ENCODE assay signal across 8 cellular contexts in the genomic region with DNA sequence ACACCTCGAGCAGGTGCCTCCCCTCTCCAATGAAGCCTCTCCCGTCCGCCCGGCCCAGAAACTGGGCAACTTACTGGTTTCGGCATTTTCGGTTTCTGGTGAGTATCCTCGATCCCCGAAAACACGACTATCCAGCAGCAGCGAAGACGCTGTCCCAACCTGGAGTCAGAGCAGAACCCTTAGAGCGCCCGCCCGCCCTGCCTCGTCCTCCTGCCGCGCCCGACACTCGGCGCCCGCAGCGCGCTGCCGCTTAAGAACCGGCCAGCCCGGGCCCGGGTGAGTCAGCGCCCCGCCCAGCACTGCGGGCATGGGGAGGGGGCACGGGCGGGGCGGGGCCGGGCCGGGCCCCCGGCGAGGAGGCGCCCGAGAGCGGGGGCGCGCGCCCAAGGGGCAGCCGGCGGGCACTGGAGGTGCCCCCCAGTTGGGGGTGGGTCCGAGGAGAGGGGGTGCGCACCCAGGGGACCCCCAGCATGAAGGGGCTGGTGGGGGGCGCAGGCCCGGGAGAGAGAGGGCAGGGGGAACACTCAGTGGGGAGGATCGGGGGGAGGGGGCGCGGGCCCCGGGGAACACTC. TPM values are rescaled to one million over a fixed set of nuclear protein-coding genes. Genes with fewer than 3 reads are reported as not detected.
DNase-seq lines count a peak whose midpoint lies in the region; ATAC-seq and TF ChIP-seq lines count a peak whose summit lies in the region.

No MANE protein-coding gene starts in this region.

- H3K27ac Mint-ChIP-seq in effector memory CD8-positive, alpha-beta T cell: peak overlapping the region; percentile 86 to 99

- DNase-seq in 8988T (peak; percentile 88), NCI-H69 (lab: John Stamatoyannopoulos, UW) (peak; percentile 93), mesenteric fat pad (ENCODE audit: low spot score) (peak; percentile 95)
- peak; percentile 57 to 62 for DNase-seq in activated CD8-positive, alpha-beta memory T cell treated with anti-CD3 and anti-CD28 coated beads for 4 hours (ENCODE audit: low read depth in 2 of 2)
- peak; percentile 74 to 78 (median 78) for DNase-seq in effector memory CD8-positive, alpha-beta T cell
- peak; percentile 71 to 72 for DNase-seq in stimulated activated CD8-positive, alpha-beta memory T cell treated with anti-CD3 and anti-CD28 coated beads, Interleukin-2, amount 100 ng/mL, for 1 hour (ENCODE audit: low read depth in 2 of 2)

- H3K36me3 Mint-ChIP-seq in effector memory CD8-positive, alpha-beta T cell (ENCODE audit: insufficient read depth): peaks cover 71% of the 10 kb centered on the region

- H3K27me3 Mint-ChIP-seq in effector memory CD8-positive, alpha-beta T cell: no peaks in the 10 kb centered on the region

- peaks cover 0 to 1% of the 10 kb centered on the region in 2 donors for H3K9me3 Mint-ChIP-seq in effector memory CD8-positive, alpha-beta T cell

- peaks cover 47 to 55% of the 10 kb centered on the region in 2 donors for H3K4me1 Mint-ChIP-seq in effector memory CD8-positive, alpha-beta T cell (ENCODE audit: low read depth in 2 of 2)

- H3K4me3 Mint-ChIP-seq in effector memory CD8-positive, alpha-beta T cell: peak overlapping the region; percentile 98 to 99

- peak; percentile 97 for TF ChIP-seq POLR2A in GM18505 (IDR thresholded peaks at IDR 0.05; ENCODE audit: borderline replicate concordance, extremely low read depth, insufficient read depth, insufficient read length)

- ATAC-seq in GM18505 (IDR thresholded peaks at IDR 0.05; ENCODE audit: unreplicated experiment) (peak; percentile 44), HG03064 (IDR thresholded peaks at IDR 0.05; ENCODE audit: low read depth, unreplicated experiment) (peak; percentile 38)
- ATAC-seq in effector memory CD8-positive, alpha-beta T cell (replicated peaks): peak; percentile 57

RNA-seq across cellular contexts. Expression of gene EZR, which starts 1.1 kb away (rescaled TPM):
- total RNA-seq in mesenteric fat pad: 43.1 TPM

Comparison
In these comparisons a context has a peak if more than half of its experiments do, and no peak if none do; other contexts are left out.
1. Peak in every context shown above with its lines: DNase-seq and ATAC-seq.